ENCODE assay signal across 8 cellular contexts in genomic region chr20:50729925-50730764, GRCh38. TPM values are rescaled to one million over a fixed set of nuclear protein-coding genes. Genes with fewer than 3 reads are reported as not detected.
DNase-seq lines count a peak whose midpoint lies in the region; ATAC-seq and TF ChIP-seq lines count a peak whose summit lies in the region.

No MANE protein-coding gene starts in this region.

- no peak for ATAC-seq in CD4-positive, CD25-positive, alpha-beta regulatory T cell (ENCODE audit: low read depth in 2 of 2)
- ATAC-seq in left lobe of liver (no peak), thoracic aorta (ENCODE audit: insufficient number of reproducible peaks, low FRiP score, low read depth) (no peak), HG02870 (IDR thresholded peaks at IDR 0.05; ENCODE audit: unreplicated experiment) (no peak)

- H3K27me3 ChIP-seq in CD4-positive, CD25-positive, alpha-beta regulatory T cell (ENCODE audit: control insufficient read depth, insufficient read depth, low read length) = peaks cover 2% of the 10 kb centered on the region
- H3K27me3 ChIP-seq in KMS-11 (ENCODE audit: insufficient read depth, low read depth) (no peaks in the 10 kb centered on the region), thoracic aorta (replicated peaks; ENCODE audit: insufficient read depth) (no peaks in the 10 kb centered on the region)

- no peaks in the 10 kb centered on the region for H3K9me3 ChIP-seq in CD4-positive, CD25-positive, alpha-beta regulatory T cell (ENCODE audit: control insufficient read depth in 2 of 2, low read length in 2 of 2)
- no peaks in the 10 kb centered on the region for H3K9me3 ChIP-seq in thoracic aorta

- H3K79me2 ChIP-seq in KMS-11 (ENCODE audit: insufficient read depth, low read depth) = no peaks in the 10 kb centered on the region; the same call in 1 of the 2 replicates

- H3K4me3 Mint-ChIP-seq in CD4-positive, CD25-positive, alpha-beta regulatory T cell = peak overlapping the region; percentile 43 to 94 (median 87)
- H3K4me3 Mint-ChIP-seq in brain = peak overlapping the region; percentile 81 to 94 (median 90)

- H2AFZ ChIP-seq in KMS-11 (ENCODE audit: low read depth) = peak overlapping the region; percentile 99

- H3K27ac Mint-ChIP-seq in CD4-positive, CD25-positive, alpha-beta regulatory T cell = peak overlapping the region in 2 of 3 donors; percentile 49 to 82
- H3K27ac Mint-ChIP-seq in brain = peak overlapping the region; percentile 86 to 96 (median 91)

- no peaks in the 10 kb centered on the region for H3K36me3 ChIP-seq in CD4-positive, CD25-positive, alpha-beta regulatory T cell (ENCODE audit: control insufficient read depth, insufficient read depth, low read length)
- H3K36me3 ChIP-seq in KMS-11 (ENCODE audit: insufficient read depth) (no peaks in the 10 kb centered on the region), thoracic aorta (no peaks in the 10 kb centered on the region)

- peak overlapping the region; percentile 57 for H3K4me3 ChIP-seq in CD4-positive, CD25-positive, alpha-beta regulatory T cell (ENCODE audit: low read depth, low read length)
- no peak overlapping the region for H3K4me3 ChIP-seq in KMS-11 (IDR thresholded peaks at IDR 0.05; ENCODE audit: insufficient read depth, low read depth, low read length)
- peak overlapping the region; percentile 91 for H3K4me3 ChIP-seq in thoracic aorta

- TF ChIP-seq CTCF in KMS-11 (conservative IDR thresholded peaks at IDR 0.05; ENCODE audit: low read depth, low read length) (no peak), brain (conservative IDR thresholded peaks at IDR 0.05) (no peak), thoracic aorta (IDR thresholded peaks at IDR 0.05) (no peak), GM13976 (IDR thresholded peaks at IDR 0.05; ENCODE audit: borderline replicate concordance, control extremely low read depth, extremely low read depth, insufficient read depth, missing control alignments) (no peak)

- H3K27me3 Mint-ChIP-seq in CD4-positive, CD25-positive, alpha-beta regulatory T cell = peaks cover 9% of the 10 kb centered on the region
- H3K27me3 Mint-ChIP-seq in brain = no peaks in the 10 kb centered on the region

- DNase-seq in CD4-positive, CD25-positive, alpha-beta regulatory T cell = no peak
- peak; percentile 45 for DNase-seq in left lobe of liver (ENCODE audit: low spot score)
- peak; percentile 6 for DNase-seq in thoracic aorta (ENCODE audit: low spot score)
- no peak for DNase-seq in GM13976 (ENCODE audit: low spot score)
- DNase-seq in NCI-H1105 treated with DMSO at 0.1 percent for 48 hours (lab: John Stamatoyannopoulos, UW) = no peak

- peaks cover 24% of the 10 kb centered on the region for H3K4me1 ChIP-seq in CD4-positive, CD25-positive, alpha-beta regulatory T cell (ENCODE audit: control insufficient read depth, insufficient read depth, low read length, poor library complexity, severe bottlenecking)
- peaks cover 25% of the 10 kb centered on the region for H3K4me1 ChIP-seq in KMS-11 (ENCODE audit: low read depth, poor library complexity, severe bottlenecking)
- H3K4me1 ChIP-seq in thoracic aorta (ENCODE audit: control insufficient read depth in 1 of 2, low read depth in 2 of 2) = peaks cover 14 to 35% of the 10 kb centered on the region in 2 donors

- H3K4me1 Mint-ChIP-seq in CD4-positive, CD25-positive, alpha-beta regulatory T cell = peaks cover 4 to 35% (median 20%) of the 10 kb centered on the region in 4 donors
- peaks cover 43% of the 10 kb centered on the region for H3K4me1 Mint-ChIP-seq in brain

- in situ Hi-C loops in GM13976 (cut with MboI; ENCODE audit: low sequenced_read_pairs, unreplicated experiment) = no loop called here

- H3K27ac ChIP-seq in CD4-positive, CD25-positive, alpha-beta regulatory T cell (ENCODE audit: insufficient read depth, low read length, poor library complexity, severe bottlenecking) = peak overlapping the region; percentile 81
- peak overlapping the region; percentile 32; the same call in 1 of the 2 replicates for H3K27ac ChIP-seq in KMS-11
- peak overlapping the region; percentile 74 to 78 for H3K27ac ChIP-seq in thoracic aorta

- no peaks in the 10 kb centered on the region for H4K20me1 ChIP-seq in KMS-11 (ENCODE audit: insufficient read depth)

- peak overlapping the region; percentile 67; the same call in 1 of the 2 replicates for H3K9ac ChIP-seq in KMS-11

- H3K4me2 ChIP-seq in KMS-11 = peak overlapping the region; percentile 96

- no peaks in the 10 kb centered on the region for H3K9me3 Mint-ChIP-seq in CD4-positive, CD25-positive, alpha-beta regulatory T cell
- H3K9me3 Mint-ChIP-seq in brain = no peaks in the 10 kb centered on the region

- H3K36me3 Mint-ChIP-seq in CD4-positive, CD25-positive, alpha-beta regulatory T cell = no peaks in the 10 kb centered on the region
- H3K36me3 Mint-ChIP-seq in brain = no peaks in the 10 kb centered on the region

RNA-seq across cellular contexts. Expression of gene PARD6B, which starts 1.2 kb away (rescaled TPM):
- total RNA-seq in CD4-positive, CD25-positive, alpha-beta regulatory T cell = 5.0 TPM
- 1 to 10 TPM in 3 of 4 donors, under 1 TPM in 1; 0.79 to 1.4 (median 1.2) TPM for polyA plus RNA-seq in CD4-positive, CD25-positive, alpha-beta regulatory T cell
- polyA plus RNA-seq in brain (ENCODE audit: insufficient read depth, low read depth, low replicate concordance) = 0.51 TPM
- total RNA-seq in left lobe of liver = 10.9 TPM
- total RNA-seq in thoracic aorta = 10 to 100 TPM in 1 of 2 donors, 1 to 10 TPM in 1; 2.8 to 10.7 TPM

RNA-seq across cellular contexts. Expression of gene RIPOR3, which starts 38.8 kb away (rescaled TPM):
- 0.69 TPM for total RNA-seq in CD4-positive, CD25-positive, alpha-beta regulatory T cell
- polyA plus RNA-seq in CD4-positive, CD25-positive, alpha-beta regulatory T cell = 1 to 10 TPM; 1.1 to 1.9 (median 1.4) TPM
- polyA plus RNA-seq in brain (ENCODE audit: insufficient read depth, low read depth, low replicate concordance) = 0.29 TPM
- 20.1 TPM for total RNA-seq in left lobe of liver
- total RNA-seq in thoracic aorta = 1 to 10 TPM; 4.5 to 8.4 TPM

Comparison
In these comparisons a context has a peak if more than half of its experiments do, and no peak if none do; other contexts are left out.
1. DNase-seq: peak in left lobe of liver (single experiment) and thoracic aorta (single experiment); none in CD4-positive, CD25-positive, alpha-beta regulatory T cell (0 of 3), GM13976 (single experiment) and NCI-H1105 treated with DMSO at 0.1 percent for 48 hours (single experiment).
2. Peak in every context shown above with its lines, with median percentiles within 50 percentile points of each other: H3K27ac ChIP-seq.